ENCODE assay signal across 19 cellular contexts in genomic region chr9:92644278-92644677, GRCh38. TPM values are rescaled to one million over a fixed set of nuclear protein-coding genes. Genes with fewer than 3 reads are reported as not detected.
DNase-seq lines count a peak whose midpoint lies in the region; ATAC-seq and TF ChIP-seq lines count a peak whose summit lies in the region.
"Had no signal": no experiment of that assay in that cellular context is flagged by ENCODE, and none has a peak within 500 bp of the region (broad histone marks: within the 10 kb centered on the region; RNA-seq: fewer than 3 reads in every experiment).

No MANE protein-coding gene starts in this region.

- H3K9me3 Mint-ChIP-seq in activated CD8-positive, alpha-beta memory T cell treated with anti-CD3 and anti-CD28 coated beads, Interleukin-2, amount 10 ng/mL, durations not matched to agents 7 days and 5 days (ENCODE audit: low read depth), result no peaks in the 10 kb centered on the region
- no peaks in the 10 kb centered on the region for H3K9me3 Mint-ChIP-seq in H9
- H3K9me3 Mint-ChIP-seq in endothelial cell (ENCODE audit: unreplicated experiment), result no peaks in the 10 kb centered on the region
- H3K9me3 Mint-ChIP-seq in osteocyte (ENCODE audit: unreplicated experiment), result no peaks in the 10 kb centered on the region

- peaks cover 52% of the 10 kb centered on the region for H3K36me3 Mint-ChIP-seq in activated CD8-positive, alpha-beta memory T cell treated with anti-CD3 and anti-CD28 coated beads, Interleukin-2, amount 10 ng/mL, durations not matched to agents 7 days and 5 days
- peaks cover 27 to 74% (median 49%) of the 10 kb centered on the region in 3 experiments; a peak in 6 of 7 replicates for H3K36me3 Mint-ChIP-seq in H9 (ENCODE audit: insufficient read depth in 1 of 3, low read depth in 3 of 3)
- H3K36me3 Mint-ChIP-seq in endothelial cell (ENCODE audit: low read depth, unreplicated experiment), result peaks cover 54% of the 10 kb centered on the region
- H3K36me3 Mint-ChIP-seq in osteocyte (ENCODE audit: unreplicated experiment), result peaks cover 53% of the 10 kb centered on the region

- H3K79me2 ChIP-seq in H9 (ENCODE audit: insufficient read depth, low read length), result no peaks in the 10 kb centered on the region

- H2BK5ac ChIP-seq in H9 (ENCODE audit: insufficient read length, low read length), result no peak overlapping the region

- H3K14ac ChIP-seq in H9 (ENCODE audit: insufficient read depth, low read length), result no peak overlapping the region

- H3K4ac ChIP-seq in H9 (ENCODE audit: low read depth, low read length), result no peak overlapping the region

- no CpG with 5 or more reads among the region's 7 CpGs for WGBS in H9 (ENCODE audit: extremely low coverage, insufficient read length, low lambda C conversion rate)

- no peak overlapping the region for H3K27ac Mint-ChIP-seq in activated CD8-positive, alpha-beta memory T cell treated with anti-CD3 and anti-CD28 coated beads, Interleukin-2, amount 10 ng/mL, durations not matched to agents 7 days and 5 days
- H3K27ac Mint-ChIP-seq in H9 (no peak overlapping the region), endothelial cell (ENCODE audit: unreplicated experiment) (no peak overlapping the region), osteocyte (ENCODE audit: unreplicated experiment) (no peak overlapping the region)
- H3K27ac Mint-ChIP-seq: B cell; CD8-positive, alpha-beta T cell had no signal

- no peak overlapping the region for H3K4me2 ChIP-seq in H9 (ENCODE audit: insufficient read depth, insufficient read length, low read length)
- H3K4me2 ChIP-seq: BLaER1 treated with 17β-estradiol and CSF1 and Interleukin-3, amounts not matched to agents 10 nM and 100 nM had no signal

- TF ChIP-seq CTCF in H9 (conservative IDR thresholded peaks at IDR 0.05), result no peak
- TF ChIP-seq CTCF in endothelial cell (IDR thresholded peaks at IDR 0.05; ENCODE audit: unreplicated experiment), result no peak
- TF ChIP-seq CTCF in osteocyte (IDR thresholded peaks at IDR 0.05), result no peak

- no peak overlapping the region for H2BK120ac ChIP-seq in H9 (ENCODE audit: low read depth, low read length, poor library complexity, severe bottlenecking)

- no peaks in the 10 kb centered on the region for H4K20me1 ChIP-seq in H9 (ENCODE audit: control insufficient read depth, insufficient read depth, insufficient read length)

- H3K9ac ChIP-seq in H9 (ENCODE audit: extremely low read depth, insufficient read length, low read length), result no peak overlapping the region
- H3K9ac ChIP-seq: BLaER1 treated with 17β-estradiol and CSF1 and Interleukin-3, amounts not matched to agents 10 nM and 100 nM had no signal

- no peak overlapping the region for H4K8ac ChIP-seq in H9 (replicated peaks; ENCODE audit: insufficient read length, low read depth, low read length)

- H3K27me3 Mint-ChIP-seq in activated CD8-positive, alpha-beta memory T cell treated with anti-CD3 and anti-CD28 coated beads, Interleukin-2, amount 10 ng/mL, durations not matched to agents 7 days and 5 days, result no peaks in the 10 kb centered on the region
- H3K27me3 Mint-ChIP-seq in H9 (ENCODE audit: low read depth) (no peaks in the 10 kb centered on the region), endothelial cell (ENCODE audit: unreplicated experiment) (peaks cover 3% of the 10 kb centered on the region), osteocyte (ENCODE audit: unreplicated experiment) (no peaks in the 10 kb centered on the region)
- H3K27me3 Mint-ChIP-seq: B cell had no signal

- no peaks in the 10 kb centered on the region for H3K9me3 ChIP-seq in H9 (ENCODE audit: control insufficient read depth, low read depth, low read length)

- ATAC-seq in activated CD8-positive, alpha-beta memory T cell treated with anti-CD3 and anti-CD28 coated beads, Interleukin-2, amount 10 ng/mL, durations not matched to agents 7 days and 5 days, result no peak
- ATAC-seq in HG02623 (IDR thresholded peaks at IDR 0.05; ENCODE audit: unreplicated experiment), result no peak
- ATAC-seq: CD8-positive, alpha-beta T cell had no signal

- no peak overlapping the region for H2BK20ac ChIP-seq in H9 (ENCODE audit: low read depth, low read length, poor library complexity, severe bottlenecking)

- H3K56ac ChIP-seq in H9 (ENCODE audit: insufficient read length, low read depth, low read length), result no peak overlapping the region

- H3K27ac ChIP-seq in H9 (ENCODE audit: insufficient read length, low read depth, low read length), result no peak overlapping the region
- H3K27ac ChIP-seq: BLaER1 treated with 17β-estradiol and CSF1 and Interleukin-3, amounts not matched to agents 10 nM and 100 nM; HL-60 had no signal

- no peaks in the 10 kb centered on the region for H3K4me1 ChIP-seq in H9 (ENCODE audit: insufficient read depth, low read length)

- H4K91ac ChIP-seq in H9 (ENCODE audit: insufficient read length, low read depth, low read length), result no peak overlapping the region

- CTCF ChIA-PET in activated CD8-positive, alpha-beta memory T cell treated with anti-CD3 and anti-CD28 coated beads, Interleukin-2, amount 10 ng/mL, durations not matched to agents 7 days and 5 days (lab: Charles Lee), result interaction anchor here (1.5 kb wide), 1 partner anchor 10 kb away, joined by 3 read pairs; no protein-coding TSS in a partner anchor

- H2AFZ ChIP-seq in H9 (ENCODE audit: low read length), result no peak overlapping the region

- H4K5ac ChIP-seq in H9 (ENCODE audit: insufficient read length, low read depth, low read length), result no peak overlapping the region

- H3T11ph ChIP-seq in H9 (ENCODE audit: low read length), result no peak overlapping the region

- H3K27me3 ChIP-seq in H9 (ENCODE audit: insufficient read depth, low read length), result no peaks in the 10 kb centered on the region
- H3K27me3 ChIP-seq: BLaER1 treated with 17β-estradiol and CSF1 and Interleukin-3, amounts not matched to agents 10 nM and 100 nM had no signal

- no peak overlapping the region for H2BK15ac ChIP-seq in H9 (ENCODE audit: low read depth, low read length)

- no peaks in the 10 kb centered on the region for H3K23me2 ChIP-seq in H9 (ENCODE audit: insufficient read length, low read depth, low read length, poor library complexity, severe bottlenecking)

- H3K23ac ChIP-seq in H9 (ENCODE audit: insufficient read length, low read depth, low read length), result no peak overlapping the region

- no peak overlapping the region for H2AK5ac ChIP-seq in H9 (ENCODE audit: insufficient read length, low read length)

- no peaks in the 10 kb centered on the region for H3K79me1 ChIP-seq in H9 (ENCODE audit: insufficient read depth, low read depth, low read length, poor library complexity, severe bottlenecking)

- DNase-seq in activated CD8-positive, alpha-beta memory T cell treated with anti-CD3 and anti-CD28 coated beads, Interleukin-2, amount 10 ng/mL, durations not matched to agents 7 days and 5 days, result peak; percentile 8
- DNase-seq in activated CD8-positive, alpha-beta memory T cell treated with anti-CD3 and anti-CD28 coated beads, Interleukin-2, amount 50 U/mL, for 4 hours, result no peak
- DNase-seq in H9 (peak; percentile 13), endothelial cell (ENCODE audit: low spot score) (no peak), osteocyte (ENCODE audit: extremely low spot score, unreplicated experiment) (peak; percentile 57), islet precursor cell (no peak), AG20443 (ENCODE audit: low spot score) (no peak)
- DNase-seq: 8988T; Calu3; CD8-positive, alpha-beta T cell; DMS79 treated with DMSO at 0.1 percent for 48 hours; GF-D8; GOT3; H7; IMR-90 had no signal

- H3K18ac ChIP-seq in H9 (ENCODE audit: insufficient read length, low read depth, low read length), result no peak overlapping the region

- no peak overlapping the region for H3K4me3 Mint-ChIP-seq in activated CD8-positive, alpha-beta memory T cell treated with anti-CD3 and anti-CD28 coated beads, Interleukin-2, amount 10 ng/mL, durations not matched to agents 7 days and 5 days
- H3K4me3 Mint-ChIP-seq in H9 (no peak overlapping the region), endothelial cell (ENCODE audit: unreplicated experiment) (peak overlapping the region; percentile 34), osteocyte (ENCODE audit: unreplicated experiment) (no peak overlapping the region)
- H3K4me3 Mint-ChIP-seq: B cell; CD8-positive, alpha-beta T cell had no signal

- no peak overlapping the region for H2BK12ac ChIP-seq in H9 (ENCODE audit: insufficient read length, low read depth, low read length)

- H3K4me1 Mint-ChIP-seq in activated CD8-positive, alpha-beta memory T cell treated with anti-CD3 and anti-CD28 coated beads, Interleukin-2, amount 10 ng/mL, durations not matched to agents 7 days and 5 days, result peaks cover 7% of the 10 kb centered on the region
- H3K4me1 Mint-ChIP-seq in H9, result no peaks in the 10 kb centered on the region
- H3K4me1 Mint-ChIP-seq in endothelial cell (ENCODE audit: unreplicated experiment), result no peaks in the 10 kb centered on the region
- no peaks in the 10 kb centered on the region for H3K4me1 Mint-ChIP-seq in osteocyte (ENCODE audit: unreplicated experiment)
- H3K4me1 Mint-ChIP-seq: B cell had no signal

RNA-seq across cellular contexts. Expression of gene IPPK, which starts 25.7 kb away (rescaled TPM):
- total RNA-seq in activated CD8-positive, alpha-beta memory T cell treated with anti-CD3 and anti-CD28 coated beads, Interleukin-2, amount 10 ng/mL, durations not matched to agents 7 days and 5 days, result 10 to 100 TPM; 11.4 to 15.1 TPM
- 10.7 and 12.9 TPM in 2 replicates for total RNA-seq in H9 (2021)
- 10.1 TPM for total RNA-seq in endothelial cell (ENCODE audit: unreplicated experiment)
- total RNA-seq in osteocyte, result 6.4 and 7.4 TPM in 2 replicates

Comparison
In these comparisons a context has a peak if more than half of its experiments do, and no peak if none do; other contexts are left out.
1. DNase-seq: peak in activated CD8-positive, alpha-beta memory T cell treated with anti-CD3 and anti-CD28 coated beads, Interleukin-2, amount 10 ng/mL, durations not matched to agents 7 days and 5 days (single experiment), H9 (single experiment) and osteocyte (single experiment); none in activated CD8-positive, alpha-beta memory T cell treated with anti-CD3 and anti-CD28 coated beads, Interleukin-2, amount 50 U/mL, for 4 hours (single experiment), endothelial cell (single experiment), islet precursor cell (single experiment) and AG20443 (single experiment).